Comparison of ENCODE assay signal across 19 cellular contexts in genomic region chr5:72255237-72255636, GRCh38.
"Had no signal": no experiment of that assay in that cellular context is flagged by ENCODE, and none has a peak within 500 bp of the region (broad histone marks: within the 10 kb centered on the region; RNA-seq: fewer than 3 reads in every experiment).

No MANE protein-coding gene starts in this region.

- H3K4me3 Mint-ChIP-seq: activated CD4-positive, alpha-beta T cell treated with anti-CD3 and anti-CD28 coated beads, Interleukin-2, amount 10 ng/mL, durations not matched to agents 24 days and 14 days; activated naive CD4-positive, alpha-beta T cell treated with anti-CD3 and anti-CD28 coated beads, Interleukin-2, amount 50 U/mL, for 24 hours; dendritic cell treated with granulocyte-macrophage colony-stimulating factor and Interleukin-4, amounts not matched to agents 40 ng/mL and 50 ng/mL, for 4 days; memory B cell; naive thymus-derived CD4-positive, alpha-beta T cell; neural progenitor cell had no signal

- H3K9me3 ChIP-seq: ascending aorta, prostate gland, right atrium auricular region, tibial nerve, vagina had no signal

- H3K4me1 ChIP-seq: prostate gland had no signal

- H3K27ac ChIP-seq: ascending aorta, neural progenitor cell, prostate gland, right atrium auricular region, tibial nerve, vagina had no signal

- DNase-seq: activated CD4-positive, alpha-beta T cell treated with anti-CD3 and anti-CD28 coated beads, Interleukin-2, amount 10 ng/mL, durations not matched to agents 24 days and 14 days; activated CD8-positive, alpha-beta memory T cell treated with anti-CD3 and anti-CD28 coated beads, Interleukin-2, amount 50 U/mL, for 4 hours; activated effector memory CD4-positive, alpha-beta T cell treated with anti-CD3 and anti-CD28 coated beads, Interleukin-2, amount 50 U/mL, for 16 hours; activated T-cell treated with anti-CD3 and anti-CD28 coated beads, Interleukin-2, amount 50 U/mL, for 48 hours; cerebellar nuclear complex; effector memory CD4-positive, alpha-beta T cell; naive thymus-derived CD4-positive, alpha-beta T cell; stimulated activated CD4-positive, alpha-beta T cell treated with anti-CD3 and anti-CD28 coated beads, Interleukin-2, amount 100 ng/mL, for 24 hours; stimulated activated naive CD4-positive, alpha-beta T cell treated with Interleukin-2 at 50 U/mL for 16 hours; substantia nigra had no signal

- H3K36me3 ChIP-seq: ascending aorta, neural progenitor cell, prostate gland, right atrium auricular region, tibial nerve, vagina had no signal

- H3K27me3 ChIP-seq: ascending aorta, neural progenitor cell, right atrium auricular region, tibial nerve, vagina had no signal

- ATAC-seq: naive thymus-derived CD4-positive, alpha-beta T cell had no signal

- H3K4me3 ChIP-seq: ascending aorta, neural progenitor cell, prostate gland, right atrium auricular region, tibial nerve, vagina had no signal

- H3K9me3 Mint-ChIP-seq: activated CD4-positive, alpha-beta T cell treated with anti-CD3 and anti-CD28 coated beads, Interleukin-2, amount 10 ng/mL, durations not matched to agents 24 days and 14 days; activated naive CD4-positive, alpha-beta T cell treated with anti-CD3 and anti-CD28 coated beads, Interleukin-2, amount 50 U/mL, for 24 hours; dendritic cell treated with granulocyte-macrophage colony-stimulating factor and Interleukin-4, amounts not matched to agents 40 ng/mL and 50 ng/mL, for 4 days; memory B cell; naive thymus-derived CD4-positive, alpha-beta T cell had no signal

- H3K27ac Mint-ChIP-seq: activated CD4-positive, alpha-beta T cell treated with anti-CD3 and anti-CD28 coated beads, Interleukin-2, amount 10 ng/mL, durations not matched to agents 24 days and 14 days; dendritic cell treated with granulocyte-macrophage colony-stimulating factor and Interleukin-4, amounts not matched to agents 40 ng/mL and 50 ng/mL, for 4 days; memory B cell; naive thymus-derived CD4-positive, alpha-beta T cell; neural progenitor cell had no signal

- H3K27me3 Mint-ChIP-seq: activated CD4-positive, alpha-beta T cell treated with anti-CD3 and anti-CD28 coated beads, Interleukin-2, amount 10 ng/mL, durations not matched to agents 24 days and 14 days; activated naive CD4-positive, alpha-beta T cell treated with anti-CD3 and anti-CD28 coated beads, Interleukin-2, amount 50 U/mL, for 24 hours; dendritic cell treated with granulocyte-macrophage colony-stimulating factor and Interleukin-4, amounts not matched to agents 40 ng/mL and 50 ng/mL, for 4 days; memory B cell; naive thymus-derived CD4-positive, alpha-beta T cell had no signal
